ENCODE assay signal across 14 cellular contexts in genomic region chr21:25956993-25957714, GRCh38.
A peak's percentile ranks its signal among the peaks of the same experiment; 100 is the strongest.
DNase-seq lines count a peak whose midpoint lies in the region; ATAC-seq and TF ChIP-seq lines count a peak whose summit lies in the region.
"Had no signal": no experiment of that assay in that cellular context is flagged by ENCODE, and none has a peak within 500 bp of the region (broad histone marks: within the 10 kb centered on the region; RNA-seq: fewer than 3 reads in every experiment).

No MANE protein-coding gene starts in this region.

- 68 to 69% methylated on average over 2 of the region's 2 CpGs for WGBS in testis, 2 donors

- intact Hi-C loops in Right ventricle myocardium superior (cut with DNase I) (no loop called here), testis (cut with DNase I; ENCODE audit: low total_unique reads) (no loop called here), upper lobe of right lung (cut with DNase I) (no loop called here)

- no peak for DNase-seq in Right ventricle myocardium superior
- DNase-seq in right atrium auricular region (ENCODE audit: low spot score) = no peak
- peak; percentile 3 for DNase-seq in amniotic stem cell (lab: John Stamatoyannopoulos, UW)
- peak; percentile 62 for DNase-seq in fibroblast of the conjunctiva (ENCODE audit: low read depth)
- no peak for DNase-seq in substantia nigra (lab: John Stamatoyannopoulos, UW)
- no peak for DNase-seq in testis
- no peak for DNase-seq in upper lobe of right lung
- no peak for DNase-seq in activated CD4-positive, CD25-positive, alpha-beta regulatory T cell treated with anti-CD3 and anti-CD28 coated beads, Interleukin-2, amount 50 U/mL, for 72 hours
- DNase-seq: activated CD8-positive, alpha-beta T cell treated with anti-CD3 and anti-CD28 coated beads, Interleukin-2, amount 10 ng/mL, durations not matched to agents 7 days and 5 days; activated naive CD4-positive, alpha-beta T cell treated with anti-CD3 and anti-CD28 coated beads, Interleukin-2, amount 50 U/mL, for 16 hours; hypothalamus; NCI-H2081 had no signal

- H3K9me3 ChIP-seq in right atrium auricular region = no peaks in the 10 kb centered on the region
- no peaks in the 10 kb centered on the region for H3K9me3 ChIP-seq in testis
- H3K9me3 ChIP-seq in upper lobe of right lung = no peaks in the 10 kb centered on the region
- H3K9me3 ChIP-seq: BLaER1, neutrophil had no signal

- no peak for TF ChIP-seq POLR2A in testis (IDR thresholded peaks at IDR 0.05)

- no peaks in the 10 kb centered on the region for H3K27me3 ChIP-seq in right atrium auricular region
- H3K27me3 ChIP-seq in testis = no peaks in the 10 kb centered on the region
- H3K27me3 ChIP-seq in upper lobe of right lung = no peaks in the 10 kb centered on the region
- H3K27me3 ChIP-seq: BLaER1, neutrophil had no signal

- ATAC-seq in Right ventricle myocardium superior (ENCODE audit: poor library complexity) (peak; percentile 77), upper lobe of right lung (no peak)
- ATAC-seq: activated CD8-positive, alpha-beta T cell treated with anti-CD3 and anti-CD28 coated beads, Interleukin-2, amount 10 ng/mL, durations not matched to agents 7 days and 5 days had no signal

- H3K36me3 ChIP-seq in right atrium auricular region (peaks cover 22% of the 10 kb centered on the region), testis (ENCODE audit: low read depth, missing control alignments) (no peaks in the 10 kb centered on the region), upper lobe of right lung (peaks cover 18% of the 10 kb centered on the region)

- H3K4me3 ChIP-seq in right atrium auricular region (no peak overlapping the region), testis (no peak overlapping the region), upper lobe of right lung (no peak overlapping the region)
- H3K4me3 ChIP-seq: BLaER1 had no signal

- no peak for TF ChIP-seq CTCF in right atrium auricular region (IDR thresholded peaks at IDR 0.05)
- no peak for TF ChIP-seq CTCF in testis (IDR thresholded peaks at IDR 0.05)
- no peak for TF ChIP-seq CTCF in upper lobe of right lung (IDR thresholded peaks at IDR 0.05)

- H3K4me1 ChIP-seq in right atrium auricular region (no peaks in the 10 kb centered on the region), testis (no peaks in the 10 kb centered on the region), upper lobe of right lung (peaks cover 2% of the 10 kb centered on the region)

- H3K27ac ChIP-seq in right atrium auricular region (no peak overlapping the region), substantia nigra (ENCODE audit: low read depth, low read length, poor library complexity, severe bottlenecking) (peak overlapping the region; percentile 40), testis (no peak overlapping the region), upper lobe of right lung (no peak overlapping the region)
- H3K27ac ChIP-seq: BLaER1, neutrophil had no signal

Comparison
In these comparisons a context has a peak if more than half of its experiments do, and no peak if none do; other contexts are left out.
1. DNase-seq: peak in amniotic stem cell (single experiment) and fibroblast of the conjunctiva (single experiment); none in Right ventricle myocardium superior (single experiment), right atrium auricular region (single experiment), substantia nigra (0 of 49), testis (single experiment), upper lobe of right lung (single experiment) and activated CD4-positive, CD25-positive, alpha-beta regulatory T cell treated with anti-CD3 and anti-CD28 coated beads, Interleukin-2, amount 50 U/mL, for 72 hours (single experiment).